In the genomic region with DNA sequence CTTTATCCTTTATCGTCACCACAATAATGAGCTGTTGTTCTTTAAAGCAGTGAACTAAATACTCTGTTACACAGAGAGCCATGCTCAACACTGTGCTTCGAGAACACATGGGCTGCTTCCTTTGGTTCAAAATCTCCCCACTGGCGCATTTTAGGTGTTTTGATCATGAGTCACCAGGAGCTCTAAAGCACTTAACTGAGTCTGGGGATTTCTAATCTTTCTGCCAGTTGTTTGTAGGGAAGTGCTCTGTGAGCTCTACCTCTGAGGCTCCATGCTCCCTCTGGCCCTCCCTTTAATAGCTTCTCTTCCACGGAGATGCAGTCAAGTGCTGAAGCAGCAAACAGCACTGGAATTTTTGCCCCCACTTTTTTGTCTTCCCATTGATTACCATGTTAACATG, we compare ENCODE assay signal across 10 cellular contexts. TPM values are rescaled to one million over a fixed set of nuclear protein-coding genes. Genes with fewer than 3 reads are reported as not detected.
DNase-seq lines count a peak whose midpoint lies in the region; ATAC-seq, FAIRE-seq and TF ChIP-seq lines count a peak whose summit lies in the region.
"Had no signal": no experiment of that assay in that cellular context is flagged by ENCODE, and none has a peak within 500 bp of the region (broad histone marks: within the 10 kb centered on the region; RNA-seq: fewer than 3 reads in every experiment).

No MANE protein-coding gene starts in this region.

- H3K27me3 Mint-ChIP-seq in CD4-positive, alpha-beta T cell: no peaks in the 10 kb centered on the region

- 0 out of 2 replicates have a peak, but pooled peaks cover 3% of the 10 kb centered on the region for H3K9me1 ChIP-seq in IMR-90 (ENCODE audit: insufficient read depth, low read length)

- CTCF ChIA-PET in CD4-positive, alpha-beta T cell (lab: Charles Lee): interaction anchor here (1.6 kb wide), 1 partner anchor 24 kb away, joined by 8 read pairs; no protein-coding TSS in a partner anchor
- CTCF ChIA-PET in IMR-90 (lab: Yijun Ruan, JAX) (interaction anchor here (1.6 kb wide), 1 partner anchor 24 kb away, joined by 6 read pairs; no protein-coding TSS in a partner anchor), GM12878 (lab: Yijun Ruan, JAX) (interaction anchor here (0.8 to 1.6 kb wide), 4 partner anchors 9 to 24 kb away, joined by 3 to 10 read pairs (median 4); partner anchors contain the start of gene ERAP2)

- peak overlapping the region; percentile 75 for H2AFZ ChIP-seq in IMR-90 (replicated peaks; ENCODE audit: low read length, poor library complexity)
- H2AFZ ChIP-seq in GM12878 (ENCODE audit: control insufficient read depth, low read depth, low read length): no peak overlapping the region
- no peak overlapping the region for H2AFZ ChIP-seq in mesenchymal stem cell (ENCODE audit: low read depth, low read length)
- H2AFZ ChIP-seq: parathyroid adenoma had no signal

- H3K14ac ChIP-seq in IMR-90 (replicated peaks; ENCODE audit: low read depth, low read length) (no peak overlapping the region), mesenchymal stem cell (ENCODE audit: low read length in 2 of 2) (no peak overlapping the region)

- H3K27ac Mint-ChIP-seq in CD4-positive, alpha-beta T cell: peak overlapping the region; percentile 91

- no peak overlapping the region for H2BK12ac ChIP-seq in mesenchymal stem cell (ENCODE audit: low read length in 2 of 2)

- no peak for TF ChIP-seq CTCF in CD4-positive, alpha-beta T cell (IDR thresholded peaks at IDR 0.05)
- TF ChIP-seq CTCF in IMR-90 (conservative IDR thresholded peaks at IDR 0.05; ENCODE audit: low read depth, low read length) (no peak), GM12878 (IDR thresholded peaks at IDR 0.05 in 2 of 3, conservative IDR thresholded peaks at IDR 0.05 in 1 of 3; ENCODE audit: control insufficient read depth in 2 of 3, extremely low read depth in 1 of 3, insufficient read depth in 1 of 3, low read depth in 3 of 3, low read length in 3 of 3) (no peak)

- no peak for TF ChIP-seq RAD21 in IMR-90 (IDR thresholded peaks at IDR 0.05; ENCODE audit: low read length)
- TF ChIP-seq RAD21 in GM12878 (IDR thresholded peaks at IDR 0.05; ENCODE audit: insufficient read depth, low read depth, low read length): no peak

- H3K9ac ChIP-seq in IMR-90 (ENCODE audit: low read depth, low read length) (no peak overlapping the region), GM12878 (ENCODE audit: control insufficient read depth, insufficient read depth, low read length) (no peak overlapping the region), mesenchymal stem cell (ENCODE audit: low read length) (no peak overlapping the region)
- H3K9ac ChIP-seq: parathyroid adenoma had no signal

- H3K79me2 ChIP-seq in GM12878 (ENCODE audit: control insufficient read depth, insufficient read depth, low read length): no peaks in the 10 kb centered on the region
- H3K79me2 ChIP-seq: parathyroid adenoma had no signal

- H3K23ac ChIP-seq in IMR-90 (ENCODE audit: low read depth, low read length): peak overlapping the region; percentile 9; the same call in 1 of the 2 replicates
- H3K23ac ChIP-seq in mesenchymal stem cell (ENCODE audit: low read length in 2 of 2): no peak overlapping the region

- TF ChIP-seq POLR2A in IMR-90 (IDR thresholded peaks at IDR 0.05; ENCODE audit: low read depth, low read length) (no peak), GM12878 (IDR thresholded peaks at IDR 0.05; ENCODE audit: low read depth, low read length) (no peak)

- dilution Hi-C loops in IMR-90 (cut with HindIII; ENCODE audit: low sequenced_read_pairs, unreplicated experiment): loop anchor here (25.0 kb wide), 1 partner anchor 269 kb away; no protein-coding TSS in a partner anchor

- peak overlapping the region; percentile 38 for H3K27ac ChIP-seq in CD4-positive, alpha-beta T cell (ENCODE audit: low read depth, low read length)
- H3K27ac ChIP-seq in IMR-90 (ENCODE audit: insufficient read depth, low read length): no peak overlapping the region
- no peak overlapping the region for H3K27ac ChIP-seq in GM12878 (ENCODE audit: control insufficient read depth, insufficient read depth)
- H3K27ac ChIP-seq in mesenchymal stem cell (ENCODE audit: low read length, poor library complexity, severe bottlenecking): peak overlapping the region; percentile 17
- H3K27ac ChIP-seq: parathyroid adenoma had no signal

- peak overlapping the region; percentile 20; the same call in 1 of the 2 replicates for H4K5ac ChIP-seq in IMR-90 (ENCODE audit: low read depth, low read length)

- H3K4me1 ChIP-seq in IMR-90 (ENCODE audit: control insufficient read depth, insufficient read depth, low read length) (peaks cover 3% of the 10 kb centered on the region; the same call in 1 of the 2 replicates), GM12878 (ENCODE audit: control insufficient read depth, insufficient read depth, low read length) (peaks cover 10% of the 10 kb centered on the region; the same call in 1 of the 2 replicates), mesenchymal stem cell (ENCODE audit: control insufficient read depth, insufficient read depth, low read depth, low read length) (peaks cover 3% of the 10 kb centered on the region)
- H3K4me1 ChIP-seq: parathyroid adenoma had no signal

- H3K27me3 ChIP-seq in CD4-positive, alpha-beta T cell (ENCODE audit: control insufficient read depth, insufficient read depth, low read length): no peaks in the 10 kb centered on the region
- H3K27me3 ChIP-seq in IMR-90 (ENCODE audit: control insufficient read depth, insufficient read depth, low read length) (no peaks in the 10 kb centered on the region), GM12878 (replicated peaks in 1 of 2; ENCODE audit: control insufficient read depth in 2 of 2, insufficient read depth in 2 of 2, low read length in 1 of 2) (no peaks in the 10 kb centered on the region), mesenchymal stem cell (ENCODE audit: control insufficient read depth in 1 of 2, insufficient read depth in 1 of 2, low read length in 2 of 2) (no peaks in the 10 kb centered on the region)

- H3K9me3 ChIP-seq in CD4-positive, alpha-beta T cell (ENCODE audit: control insufficient read depth, low read length): no peaks in the 10 kb centered on the region
- H3K9me3 ChIP-seq in IMR-90 (ENCODE audit: control insufficient read depth, insufficient read depth, low read length) (no peaks in the 10 kb centered on the region), GM12878 (replicated peaks; ENCODE audit: control insufficient read depth, insufficient read depth, low read length) (no peaks in the 10 kb centered on the region), mesenchymal stem cell (ENCODE audit: control insufficient read depth, low read length) (no peaks in the 10 kb centered on the region)

- no peak for FAIRE-seq in GM12878 (lab: Jason Lieb, UNC)

- no peak for TF ChIP-seq EP300 in GM12878 (IDR thresholded peaks at IDR 0.05; ENCODE audit: borderline replicate concordance in 1 of 2, control insufficient read depth in 1 of 2, low read depth in 2 of 2, low read length in 2 of 2)

- in situ Hi-C loops in IMR-90 (cut with MboI; ENCODE audit: low sequenced_read_pairs): no loop called here
- in situ Hi-C loops in GM12878 (cut with MboI): no loop called here

- no peak for DNase-seq in CD4-positive, alpha-beta T cell
- DNase-seq in IMR-90: peak; percentile 90
- DNase-seq in GM12878 (ENCODE audit: low read depth, low spot score): no peak
- peak; percentile 81 for DNase-seq in mesenchymal stem cell
- no peak for DNase-seq in SKM-1 (lab: John Stamatoyannopoulos, UW; ENCODE audit: unreplicated experiment)
- DNase-seq in NCI-H2107 treated with DMSO at 0.1 percent for 48 hours (lab: John Stamatoyannopoulos, UW; ENCODE audit: unreplicated experiment): no peak
- DNase-seq: H7 had no signal

- H2BK5ac ChIP-seq in IMR-90 (ENCODE audit: low read depth, low read length, poor library complexity, severe bottlenecking) (no peak overlapping the region), mesenchymal stem cell (ENCODE audit: low read depth, low read length, poor library complexity, severe bottlenecking) (no peak overlapping the region)

- no peaks in the 10 kb centered on the region for H3K9me3 Mint-ChIP-seq in CD4-positive, alpha-beta T cell

- peaks cover 62% of the 10 kb centered on the region for H3K4me1 Mint-ChIP-seq in CD4-positive, alpha-beta T cell (ENCODE audit: low read depth)

- H4K8ac ChIP-seq in IMR-90 (ENCODE audit: low read depth in 2 of 2, low read length in 2 of 2) (peak overlapping the region in 1 of 2 experiments; percentile 46; a peak in 1 of 4 replicates), mesenchymal stem cell (ENCODE audit: low read length) (no peak overlapping the region)

- H2AK5ac ChIP-seq in IMR-90 (ENCODE audit: low read depth, low read length): no peak overlapping the region
- H2AK5ac ChIP-seq in mesenchymal stem cell (ENCODE audit: low read length, severe bottlenecking): no peak overlapping the region

- ATAC-seq in CD4-positive, alpha-beta T cell (ENCODE audit: poor library complexity): peak; percentile 31
- ATAC-seq in IMR-90 (ENCODE audit: low read depth) (peak; percentile 99), GM12878 (peak; percentile 19; the same call in 2 of the 3 replicates), HG03159 (IDR thresholded peaks at IDR 0.05; ENCODE audit: unreplicated experiment) (no peak), HG02588 (IDR thresholded peaks at IDR 0.05; ENCODE audit: unreplicated experiment) (no peak)

- 100% methylated on average over 1 of the region's 4 CpGs; no CpG with 5 or more reads in 1 of the 2 experiments for WGBS in IMR-90 (ENCODE audit: extremely low coverage in 2 of 2, insufficient read length in 1 of 2), 2 experiments
- WGBS in GM12878 (ENCODE audit: insufficient coverage, insufficient replicate concordance, low lambda C conversion rate, missing lambda C conversion rate): 79% methylated on average over 4 of the region's 4 CpGs
- WGBS in mesenchymal stem cell: 23% methylated on average over 4 of the region's 4 CpGs

- SMC1A ChIA-PET in GM12878 (lab: Charles Lee; ENCODE audit: uncharacterized antibody, unreplicated experiment): interaction anchor here (0.6 to 8.5 kb wide), 9 partner anchors 10 to 100 kb away, joined by 3 to 140 read pairs (median 3); partner anchors contain the start of gene ERAP2

- H2AK9ac ChIP-seq in IMR-90 (replicated peaks; ENCODE audit: low read depth, low read length, poor library complexity): peak overlapping the region; percentile 47

- H2BK120ac ChIP-seq in IMR-90 (ENCODE audit: low read depth, low read length) (peak overlapping the region; percentile 17; the same call in 1 of the 2 replicates), mesenchymal stem cell (ENCODE audit: low read depth, low read length) (no peak overlapping the region)

- H3K4me2 ChIP-seq in IMR-90 (ENCODE audit: low read depth, low read length) (peak overlapping the region; percentile 64), GM12878 (ENCODE audit: control insufficient read depth, insufficient read depth) (no peak overlapping the region), mesenchymal stem cell (ENCODE audit: low read length, poor library complexity, severe bottlenecking) (no peak overlapping the region)

- H3K4me3 ChIP-seq in IMR-90 (ENCODE audit: insufficient read depth, low read depth, low read length): no peak overlapping the region
- no peak overlapping the region for H3K4me3 ChIP-seq in GM12878
- no peak overlapping the region for H3K4me3 ChIP-seq in mesenchymal stem cell (ENCODE audit: insufficient read depth in 1 of 2, low read depth in 1 of 2, low read length in 2 of 2)

- H2BK20ac ChIP-seq in IMR-90 (ENCODE audit: low read depth, low read length): no peak overlapping the region

- BruUV-seq in IMR-90 (replicated peaks; lab: Mats Ljungman, UMichigan) (no TSS peak), GM12878 (replicated peaks; lab: Mats Ljungman, UMichigan) (no TSS peak)

- intact Hi-C loops in CD4-positive, alpha-beta T cell (cut with DNase I, micrococcal nuclease): no loop called here
- intact Hi-C loops in IMR-90 (cut with micrococcal nuclease): no loop called here
- intact Hi-C loops in GM12878 (cut with micrococcal nuclease; ENCODE audit: unreplicated experiment): no loop called here

- H3K79me1 ChIP-seq in IMR-90 (ENCODE audit: low read depth in 1 of 2, low read length in 2 of 2) (no peaks in the 10 kb centered on the region), mesenchymal stem cell (replicated peaks; ENCODE audit: low read length, poor library complexity, severe bottlenecking) (peaks cover 1% of the 10 kb centered on the region)

- RAD21 ChIA-PET in GM12878 (lab: Charles Lee; ENCODE audit: unreplicated experiment): interaction anchor here (0.7 to 2.1 kb wide), 10 partner anchors 9 to 268 kb away, joined by 3 to 9 read pairs (median 4); partner anchors contain the start of genes ERAP2 and LNPEP

- 0 out of 2 replicates have a peak overlapping the region, but pooled peaks have one; percentile 16 for H3K4ac ChIP-seq in IMR-90 (ENCODE audit: low read depth, low read length)
- peak overlapping the region in 1 of 2 experiments; percentile 24 for H3K4ac ChIP-seq in mesenchymal stem cell (ENCODE audit: low read depth in 1 of 2, low read length in 2 of 2)

- H3K56ac ChIP-seq in IMR-90 (ENCODE audit: extremely low read depth, insufficient read depth, low read length): no peak overlapping the region

- POLR2A ChIA-PET in CD4-positive, alpha-beta T cell (lab: Charles Lee): interaction anchor here (0.7 to 1.9 kb wide), 4 partner anchors 16 to 86 kb away, joined by 3 to 10 read pairs (median 4); partner anchors contain the start of genes ERAP1 and ERAP2
- POLR2A ChIA-PET in IMR-90 (lab: Charles Lee; ENCODE audit: unreplicated experiment) (interaction anchor here (0.5 kb wide), 1 partner anchor 167 kb away, joined by 16 read pairs; no protein-coding TSS in a partner anchor), GM12878 (lab: Charles Lee) (interaction anchor here (0.9 to 1.6 kb wide), 2 partner anchors 21 to 38 kb away, joined by 3 to 5 read pairs; no protein-coding TSS in a partner anchor)

- H3K36me3 ChIP-seq in IMR-90 (ENCODE audit: control insufficient read depth, insufficient read depth, low read length) (0 out of 2 replicates have a peak, but pooled peaks cover 2% of the 10 kb centered on the region), GM12878 (ENCODE audit: control insufficient read depth in 2 of 2, insufficient read depth in 2 of 2, low read length in 1 of 2) (peaks cover 3 to 34% of the 10 kb centered on the region in 2 experiments), mesenchymal stem cell (ENCODE audit: control insufficient read depth in 1 of 2, insufficient read depth in 2 of 2, low read depth in 1 of 2, low read length in 2 of 2) (peaks cover 6 to 82% of the 10 kb centered on the region in 2 experiments)

- H3K18ac ChIP-seq in IMR-90 (ENCODE audit: low read depth, low read length): peak overlapping the region; percentile 44; the same call in 1 of the 2 replicates
- H3K18ac ChIP-seq in mesenchymal stem cell (ENCODE audit: low read depth in 1 of 2, low read length in 2 of 2): no peak overlapping the region

- no peaks in the 10 kb centered on the region for H4K20me1 ChIP-seq in IMR-90 (ENCODE audit: insufficient read depth, low read length)
- no peaks in the 10 kb centered on the region for H4K20me1 ChIP-seq in GM12878 (ENCODE audit: control insufficient read depth, insufficient read depth)

- H2BK15ac ChIP-seq in IMR-90 (ENCODE audit: low read depth, low read length) (0 out of 3 replicates have a peak overlapping the region, but pooled peaks have one; percentile 4), mesenchymal stem cell (ENCODE audit: low read depth, poor library complexity, severe bottlenecking) (no peak overlapping the region)

- H3K36me3 Mint-ChIP-seq in CD4-positive, alpha-beta T cell (ENCODE audit: low read depth): peaks cover 90% of the 10 kb centered on the region

- peak overlapping the region; percentile 28; the same call in 1 of the 2 replicates for H4K91ac ChIP-seq in IMR-90 (ENCODE audit: insufficient read depth, low read depth, low read length)
- no peak overlapping the region for H4K91ac ChIP-seq in mesenchymal stem cell (ENCODE audit: low read length)

- H3K4me3 Mint-ChIP-seq in CD4-positive, alpha-beta T cell: no peak overlapping the region

RNA-seq across cellular contexts. Expression of gene ERAP2, which starts 17.0 kb away (rescaled TPM):
- total RNA-seq in CD4-positive, alpha-beta T cell: 10 to 100 TPM; 56.6 to 61.4 TPM
- total RNA-seq in IMR-90 (2012; rRNA removed) (18.3 and 21.3 TPM in 2 replicates), GM12878 (2014; rRNA removed) (12.0 and 16.5 TPM in 2 replicates), GM12878 (2014; rRNA removed; fragmentation: Illumina TruSeq; extraction: Trizol) (17.8 and 19.4 TPM in 2 replicates), GM12878 (2021) (11.2 and 12.3 TPM in 2 replicates)
- polyA plus RNA-seq in IMR-90 (2012; rRNA removed) (10.6 and 11.0 TPM in 2 replicates), GM12878 (2011; rRNA removed) (28.7 and 35.5 TPM in 2 replicates), GM12878 (2014; fragmentation: Illumina TruSeq; extraction: Trizol) (11.5 and 16.0 TPM in 2 replicates), GM12878 (2014; fragmentation: Nextera tagmentation; extraction: Ambion mirVana) (1 to 10 TPM; 4.0 to 4.3 TPM), GM12878 (2014; rRNA removed) (7.7 and 12.6 TPM in 2 replicates), GM12878 (2016; fragmentation: Nextera tagmentation; extraction: Ambion mirVana) (1 to 10 TPM; 7.6 to 9.5 TPM)
- 2.9 and 4.5 TPM in 2 replicates for polyA plus RNA-seq in IMR-90 (2012; cell fraction: cytosol; rRNA removed)
- polyA plus RNA-seq in IMR-90 (2012; cell fraction: nucleus; rRNA removed; ENCODE audit: low replicate concordance): 1.2 and 8.3 TPM in 2 replicates
- 386 and 388 TPM in 2 replicates for total RNA-seq in GM12878 (2013; cell fraction: nucleolus; rRNA removed)
- 5.1 TPM for polyA plus RNA-seq in GM12878 (2011; ENCODE audit: low read depth)
- 11.2 and 12.6 TPM in 2 replicates for polyA plus RNA-seq in GM12878 (2011; cell fraction: cytosol; rRNA removed)
- 38.6 and 38.7 TPM in 2 replicates for polyA plus RNA-seq in GM12878 (2011; cell fraction: nucleus; rRNA removed)
- 7.5 and 7.9 TPM in 2 replicates for polyA plus RNA-seq in GM12878 (2012)
- polyA minus RNA-seq in GM12878 (2011; rRNA and poly(A)+ RNA removed): 56.5 and 63.2 TPM in 2 replicates
- polyA minus RNA-seq in GM12878 (2011; cell fraction: cytosol; rRNA and poly(A)+ RNA removed): 12.3 and 12.4 TPM in 2 replicates
- polyA minus RNA-seq in GM12878 (2011; cell fraction: nucleus; rRNA and poly(A)+ RNA removed): 89.2 and 126 TPM in 2 replicates
- 40.5 TPM for polyA plus RNA-seq in mesenchymal stem cell (2013, experiment 1 of 2)
- 41.4 TPM for polyA plus RNA-seq in mesenchymal stem cell (2013, experiment 2 of 2)
- total RNA-seq: H7 had no signal

RNA-seq across cellular contexts. Expression of gene LNPEP, which starts 42.5 kb away (rescaled TPM):
- 10 to 100 TPM; 52.0 to 52.7 TPM for total RNA-seq in CD4-positive, alpha-beta T cell
- total RNA-seq in IMR-90 (2012; rRNA removed) (27.4 and 27.5 TPM in 2 replicates), GM12878 (2014; rRNA removed) (38.5 and 56.2 TPM in 2 replicates), GM12878 (2014; rRNA removed; fragmentation: Illumina TruSeq; extraction: Trizol) (54.9 and 62.3 TPM in 2 replicates), GM12878 (2021) (50.8 and 51.1 TPM in 2 replicates)
- polyA plus RNA-seq in IMR-90 (2012; rRNA removed) (2.7 and 3.6 TPM in 2 replicates), GM12878 (2011; rRNA removed) (44.7 and 67.7 TPM in 2 replicates), GM12878 (2014; fragmentation: Illumina TruSeq; extraction: Trizol) (26.1 and 34.4 TPM in 2 replicates), GM12878 (2014; fragmentation: Nextera tagmentation; extraction: Ambion mirVana) (1 to 10 TPM; 5.6 to 7.3 TPM), GM12878 (2014; rRNA removed) (17.1 and 21.0 TPM in 2 replicates), GM12878 (2016; fragmentation: Nextera tagmentation; extraction: Ambion mirVana) (10 to 100 TPM; 23.2 to 23.9 TPM)
- 0.61 and 0.63 TPM in 2 replicates for polyA plus RNA-seq in IMR-90 (2012; cell fraction: cytosol; rRNA removed)
- polyA plus RNA-seq in IMR-90 (2012; cell fraction: nucleus; rRNA removed; ENCODE audit: low replicate concordance): 1.2 and 7.0 TPM in 2 replicates
- 410 and 418 TPM in 2 replicates for total RNA-seq in GM12878 (2013; cell fraction: nucleolus; rRNA removed)
- polyA plus RNA-seq in GM12878 (2011; ENCODE audit: low read depth): 12.3 TPM
- 15.1 and 19.2 TPM in 2 replicates for polyA plus RNA-seq in GM12878 (2011; cell fraction: cytosol; rRNA removed)
- polyA plus RNA-seq in GM12878 (2011; cell fraction: nucleus; rRNA removed): 33.3 and 34.8 TPM in 2 replicates
- 22.3 and 26.0 TPM in 2 replicates for polyA plus RNA-seq in GM12878 (2012)
- 135 and 161 TPM in 2 replicates for polyA minus RNA-seq in GM12878 (2011; rRNA and poly(A)+ RNA removed)
- polyA minus RNA-seq in GM12878 (2011; cell fraction: cytosol; rRNA and poly(A)+ RNA removed): 48.5 and 54.1 TPM in 2 replicates
- 74.6 and 109 TPM in 2 replicates for polyA minus RNA-seq in GM12878 (2011; cell fraction: nucleus; rRNA and poly(A)+ RNA removed)
- polyA plus RNA-seq in mesenchymal stem cell (2013, experiment 1 of 2): 10.2 TPM
- 10.3 TPM for polyA plus RNA-seq in mesenchymal stem cell (2013, experiment 2 of 2)

Comparison
In these comparisons a context has a peak if more than half of its experiments do, and no peak if none do; other contexts are left out.
1. ATAC-seq: peak in CD4-positive, alpha-beta T cell (single experiment), IMR-90 (single experiment) and GM12878 (single experiment); none in HG03159 (single experiment) and HG02588 (single experiment).
2. DNase-seq: peak in IMR-90 (single experiment) and mesenchymal stem cell (single experiment); none in CD4-positive, alpha-beta T cell (0 of 10), GM12878 (single experiment), SKM-1 (single experiment) and NCI-H2107 treated with DMSO at 0.1 percent for 48 hours (single experiment).
3. H3K27ac ChIP-seq: peak in CD4-positive, alpha-beta T cell (single experiment) and mesenchymal stem cell (single experiment); none in IMR-90 (single experiment) and GM12878 (single experiment).